ENCODE assay signal across 13 cellular contexts in the genomic region with DNA sequence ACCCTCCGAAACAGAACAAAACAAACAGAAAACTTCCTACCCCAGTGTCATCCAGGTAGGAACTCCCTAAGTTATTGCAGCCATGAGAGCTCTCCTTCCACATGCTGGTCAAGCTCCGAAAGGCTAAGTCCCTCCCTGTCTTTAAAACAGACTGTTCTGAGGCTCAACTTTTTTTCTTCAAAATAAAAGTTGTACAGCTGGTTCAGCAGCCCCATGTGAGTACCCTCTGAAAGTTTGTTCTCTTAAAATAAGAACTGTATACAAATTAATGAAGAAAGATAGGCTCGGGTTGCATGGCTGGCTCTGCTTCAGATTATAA. TPM values are rescaled to one million over a fixed set of nuclear protein-coding genes. Genes with fewer than 3 reads are reported as not detected.
A peak's percentile ranks its signal among the peaks of the same experiment; 100 is the strongest.
DNase-seq lines count a peak whose midpoint lies in the region; ATAC-seq and TF ChIP-seq lines count a peak whose summit lies in the region.
"Had no signal": no experiment of that assay in that cellular context is flagged by ENCODE, and none has a peak within 500 bp of the region (broad histone marks: within the 10 kb centered on the region; RNA-seq: fewer than 3 reads in every experiment).

Gene PDE1A, minus strand, starts transcription at position 122 of the 319 bp plus-strand sequence.

- no peak within 1 kb of the TSS for H4K8ac ChIP-seq in H9 (replicated peaks; ENCODE audit: insufficient read length, low read depth, low read length)

- H2BK15ac ChIP-seq in H9 (ENCODE audit: low read depth, low read length), result no peak within 1 kb of the TSS

- H3K14ac ChIP-seq in H9 (ENCODE audit: insufficient read depth, low read length), result no peak within 1 kb of the TSS

- no peak for TF ChIP-seq CTCF in H9 (conservative IDR thresholded peaks at IDR 0.05)
- no peak for TF ChIP-seq CTCF in coronary artery (IDR thresholded peaks at IDR 0.05)
- no peak for TF ChIP-seq CTCF in lower lobe of right lung (IDR thresholded peaks at IDR 0.05)

- no peak within 1 kb of the TSS for H3K27ac ChIP-seq in H9 (ENCODE audit: insufficient read length, low read depth, low read length)
- peak within 1 kb of the TSS; percentile 55 to 81 for H3K27ac ChIP-seq in coronary artery
- H3K27ac ChIP-seq in lower lobe of right lung, result peak within 1 kb of the TSS; percentile 22
- peak within 1 kb of the TSS in 10 of 21 experiments; percentile 1 to 59 (median 24) for H3K27ac ChIP-seq in skin epidermis

- no peaks in the 10 kb centered on the region for H3K4me1 Mint-ChIP-seq in H9
- H3K4me1 Mint-ChIP-seq: activated naive CD8-positive, alpha-beta T cell treated with anti-CD3 and anti-CD28 coated beads, Interleukin-2, amount 50 U/mL, for 24 hours; CD14-positive monocyte; naive thymus-derived CD4-positive, alpha-beta T cell; T-helper 17 cell had no signal

- H3K4ac ChIP-seq in H9 (ENCODE audit: low read depth, low read length), result no peak within 1 kb of the TSS

- H2AFZ ChIP-seq in H9 (ENCODE audit: low read length), result peak within 1 kb of the TSS; percentile 62

- no peak within 1 kb of the TSS for H3K4me3 Mint-ChIP-seq in H9
- H3K4me3 Mint-ChIP-seq: activated CD8-positive, alpha-beta T cell treated with anti-CD3 and anti-CD28 coated beads, Interleukin-2, amount 10 ng/mL, durations not matched to agents 7 days and 5 days; activated naive CD8-positive, alpha-beta T cell treated with anti-CD3 and anti-CD28 coated beads, Interleukin-2, amount 50 U/mL, for 24 hours; CD14-positive monocyte; naive thymus-derived CD4-positive, alpha-beta T cell; T-helper 17 cell had no signal

- H3K4me3 ChIP-seq in coronary artery (peak within 1 kb of the TSS; percentile 76), lower lobe of right lung (peak within 1 kb of the TSS; percentile 44), skin epidermis (peak within 1 kb of the TSS in 5 of 7 experiments; percentile 0 to 30 (median 18))

- H3K27me3 Mint-ChIP-seq in H9 (ENCODE audit: low read depth), result no peaks in the 10 kb centered on the region
- H3K27me3 Mint-ChIP-seq: activated naive CD8-positive, alpha-beta T cell treated with anti-CD3 and anti-CD28 coated beads, Interleukin-2, amount 50 U/mL, for 24 hours; naive thymus-derived CD4-positive, alpha-beta T cell; T-helper 17 cell had no signal

- H3K9me3 ChIP-seq in H9 (ENCODE audit: control insufficient read depth, low read depth, low read length) (no peaks in the 10 kb centered on the region), lower lobe of right lung (no peaks in the 10 kb centered on the region)

- no peaks in the 10 kb centered on the region; a peak in 1 of 5 replicates for H3K9me3 Mint-ChIP-seq in H9

- no peak within 1 kb of the TSS for H3T11ph ChIP-seq in H9 (ENCODE audit: low read length)

- H3K56ac ChIP-seq in H9 (ENCODE audit: insufficient read length, low read depth, low read length), result no peak within 1 kb of the TSS

- intact Hi-C loops in lower lobe of right lung (cut with DNase I), result no loop called here

- H3K27ac Mint-ChIP-seq in H9, result peak within 1 kb of the TSS in 1 of 3 experiments; percentile 31; a peak in 2 of 7 replicates
- H3K27ac Mint-ChIP-seq: activated CD8-positive, alpha-beta T cell treated with anti-CD3 and anti-CD28 coated beads, Interleukin-2, amount 10 ng/mL, durations not matched to agents 7 days and 5 days; activated naive CD8-positive, alpha-beta T cell treated with anti-CD3 and anti-CD28 coated beads, Interleukin-2, amount 50 U/mL, for 24 hours; naive thymus-derived CD4-positive, alpha-beta T cell; T-helper 17 cell had no signal

- no peaks in the 10 kb centered on the region for H3K36me3 ChIP-seq in lower lobe of right lung

- no peak within 1 kb of the TSS for H3K4me2 ChIP-seq in H9 (ENCODE audit: insufficient read depth, insufficient read length, low read length)

- no peak within 1 kb of the TSS for H2BK5ac ChIP-seq in H9 (ENCODE audit: insufficient read length, low read length)

- no peak within 1 kb of the TSS for H3K23ac ChIP-seq in H9 (ENCODE audit: insufficient read length, low read depth, low read length)

- H4K91ac ChIP-seq in H9 (ENCODE audit: insufficient read length, low read depth, low read length), result no peak within 1 kb of the TSS

- H2BK12ac ChIP-seq in H9 (ENCODE audit: insufficient read length, low read depth, low read length), result no peak within 1 kb of the TSS

- no peak within 1 kb of the TSS for H2AK5ac ChIP-seq in H9 (ENCODE audit: insufficient read length, low read length)

- no peak within 1 kb of the TSS for H4K5ac ChIP-seq in H9 (ENCODE audit: insufficient read length, low read depth, low read length)

- no peak within 1 kb of the TSS for H3K9ac ChIP-seq in H9 (ENCODE audit: extremely low read depth, insufficient read length, low read length)

- H3K79me1 ChIP-seq in H9 (ENCODE audit: insufficient read depth, low read depth, low read length, poor library complexity, severe bottlenecking), result no peaks in the 10 kb centered on the region

- no CpG with 5 or more reads among the region's 3 CpGs for WGBS in H9 (ENCODE audit: extremely low coverage, insufficient read length, low lambda C conversion rate)

- no peaks in the 10 kb centered on the region for H4K20me1 ChIP-seq in H9 (ENCODE audit: control insufficient read depth, insufficient read depth, insufficient read length)

- H3K79me2 ChIP-seq in H9 (ENCODE audit: insufficient read depth, low read length), result no peaks in the 10 kb centered on the region

- no peaks in the 10 kb centered on the region for H3K23me2 ChIP-seq in H9 (ENCODE audit: insufficient read length, low read depth, low read length, poor library complexity, severe bottlenecking)

- H3K36me3 Mint-ChIP-seq in H9 (ENCODE audit: insufficient read depth in 1 of 3, low read depth in 3 of 3), result peaks cover 0 to 3% (median 0%) of the 10 kb centered on the region in 3 experiments; a peak in 1 of 7 replicates
- H3K36me3 Mint-ChIP-seq: CD14-positive monocyte; naive thymus-derived CD4-positive, alpha-beta T cell had no signal

- no peaks in the 10 kb centered on the region for H3K4me1 ChIP-seq in H9 (ENCODE audit: insufficient read depth, low read length)
- H3K4me1 ChIP-seq in lower lobe of right lung, result no peaks in the 10 kb centered on the region

- H2BK120ac ChIP-seq in H9 (ENCODE audit: low read depth, low read length, poor library complexity, severe bottlenecking), result no peak within 1 kb of the TSS

- H2BK20ac ChIP-seq in H9 (ENCODE audit: low read depth, low read length, poor library complexity, severe bottlenecking), result no peak within 1 kb of the TSS

- peak; percentile 29 to 51 for ATAC-seq in lower lobe of right lung
- ATAC-seq: activated CD8-positive, alpha-beta T cell treated with anti-CD3 and anti-CD28 coated beads, Interleukin-2, amount 10 ng/mL, durations not matched to agents 7 days and 5 days; activated naive CD8-positive, alpha-beta T cell treated with anti-CD3 and anti-CD28 coated beads, Interleukin-2, amount 50 U/mL, for 24 hours; naive thymus-derived CD4-positive, alpha-beta T cell; T-helper 17 cell had no signal

- H3K18ac ChIP-seq in H9 (ENCODE audit: insufficient read length, low read depth, low read length), result no peak within 1 kb of the TSS

- DNase-seq in H9 (no peak), coronary artery (ENCODE audit: low spot score) (no peak), lower lobe of right lung (no peak), superior temporal gyrus (ENCODE audit: extremely low spot score) (no peak), amygdala (lab: John Stamatoyannopoulos, UW) (no peak), cerebellar cortex (ENCODE audit: low spot score) (no peak), DMS53 (lab: John Stamatoyannopoulos, UW) (no peak)
- DNase-seq: activated CD8-positive, alpha-beta T cell treated with anti-CD3 and anti-CD28 coated beads, Interleukin-2, amount 10 ng/mL, durations not matched to agents 7 days and 5 days; activated naive CD8-positive, alpha-beta T cell treated with anti-CD3 and anti-CD28 coated beads, Interleukin-2, amount 50 U/mL, for 24 hours; naive thymus-derived CD4-positive, alpha-beta T cell; T-helper 17 cell had no signal

- no peaks in the 10 kb centered on the region for H3K27me3 ChIP-seq in H9 (ENCODE audit: insufficient read depth, low read length)
- H3K27me3 ChIP-seq in lower lobe of right lung (ENCODE audit: low read depth), result no peaks in the 10 kb centered on the region

RNA-seq across cellular contexts. Expression of gene PDE1A, which starts in this region (rescaled TPM):
- total RNA-seq in H9 (2021) (0.11 TPM in 1 of 2 replicates, not detected in the other), lower lobe of right lung (5.2 TPM)
- total RNA-seq: activated CD8-positive, alpha-beta T cell treated with anti-CD3 and anti-CD28 coated beads, Interleukin-2, amount 10 ng/mL, durations not matched to agents 7 days and 5 days; naive thymus-derived CD4-positive, alpha-beta T cell; T-helper 17 cell had no signal

Comparison
In these comparisons a context has a peak if more than half of its experiments do, and no peak if none do; other contexts are left out.
1. H3K4me3 ChIP-seq: peak in every context shown above with its lines; median percentile 76 in coronary artery; 44 in lower lobe of right lung; 18 in skin epidermis.